9 cellular contexts compared by ENCODE assay signal in genomic region chr18:48922203-48922800, GRCh38. TPM values are rescaled to one million over a fixed set of nuclear protein-coding genes. Genes with fewer than 3 reads are reported as not detected.
DNase-seq lines count a peak whose midpoint lies in the region; ATAC-seq, FAIRE-seq and TF ChIP-seq lines count a peak whose summit lies in the region.
"Had no signal": no experiment of that assay in that cellular context is flagged by ENCODE, and none has a peak within 500 bp of the region (broad histone marks: within the 10 kb centered on the region; RNA-seq: fewer than 3 reads in every experiment).

No MANE protein-coding gene starts in this region.

- ATAC-seq in HCT116, result no peak
- no peak for ATAC-seq in left cardiac atrium

- H3K9ac ChIP-seq in HCT116 (ENCODE audit: low read length) (peak overlapping the region; percentile 44; the same call in 1 of the 2 replicates), smooth muscle cell (ENCODE audit: low read depth) (peak overlapping the region; percentile 65)

- H3K4me2 ChIP-seq in HCT116 (ENCODE audit: low read length) (peak overlapping the region; percentile 81), smooth muscle cell (peak overlapping the region; percentile 79)

- BruUV-seq in HCT116 (replicated peaks; lab: Mats Ljungman, UMichigan), result no TSS peak

- H3K27me3 ChIP-seq in HCT116 (ENCODE audit: insufficient read depth, low read length), result no peaks in the 10 kb centered on the region
- no peaks in the 10 kb centered on the region for H3K27me3 ChIP-seq in smooth muscle cell (ENCODE audit: low read depth)

- no peak for FAIRE-seq in frontal cortex (lab: Jason Lieb, UNC)

- H3K9me3 ChIP-seq in HCT116 (ENCODE audit: control insufficient read depth in 1 of 2, insufficient read depth in 1 of 2, low read depth in 1 of 2, low read length in 2 of 2), result no peaks in the 10 kb centered on the region
- H3K9me3 ChIP-seq in smooth muscle cell (replicated peaks; ENCODE audit: low read depth), result no peaks in the 10 kb centered on the region

- H3K9me2 ChIP-seq in HCT116 (ENCODE audit: insufficient read depth), result no peaks in the 10 kb centered on the region

- 41% methylated on average over 6 of the region's 7 CpGs for WGBS in smooth muscle cell (ENCODE audit: low lambda C conversion rate)

- H3K4me3 ChIP-seq in HCT116 (replicated peaks in 1 of 2; ENCODE audit: low read depth in 1 of 2, low read length in 2 of 2) (peak overlapping the region in 1 of 2 experiments; percentile 53; a peak in 2 of 4 replicates), smooth muscle cell (peak overlapping the region; percentile 14)

- H3K36me3 ChIP-seq in HCT116 (ENCODE audit: control insufficient read depth in 1 of 2, insufficient read depth in 2 of 2, low read length in 2 of 2) (peaks cover 0 to 2% of the 10 kb centered on the region in 2 experiments; a peak in 1 of 4 replicates), smooth muscle cell (ENCODE audit: low read depth) (no peaks in the 10 kb centered on the region)

- H3K4me1 ChIP-seq in HCT116 (ENCODE audit: control insufficient read depth in 1 of 2, insufficient read depth in 2 of 2, low read length in 2 of 2), result peaks cover 25 to 31% of the 10 kb centered on the region in 2 experiments
- peaks cover 47% of the 10 kb centered on the region for H3K4me1 ChIP-seq in smooth muscle cell (ENCODE audit: low read depth)

- H3K79me2 ChIP-seq in HCT116 (ENCODE audit: insufficient read depth, low read length) (no peaks in the 10 kb centered on the region), smooth muscle cell (ENCODE audit: low read depth) (peaks cover 88% of the 10 kb centered on the region)

- H2AFZ ChIP-seq in HCT116 (ENCODE audit: low read depth, low read length, poor library complexity, severe bottlenecking), result no peak overlapping the region
- no peak overlapping the region for H2AFZ ChIP-seq in smooth muscle cell (ENCODE audit: low read depth)

- TF ChIP-seq CTCF in HCT116 (IDR thresholded peaks at IDR 0.05 in 2 of 3, conservative IDR thresholded peaks at IDR 0.05 in 1 of 3; ENCODE audit: borderline replicate concordance in 1 of 3, insufficient read depth in 1 of 3, low read depth in 2 of 3, low read length in 2 of 3) (no peak), smooth muscle cell (IDR thresholded peaks at IDR 0.05; ENCODE audit: borderline replicate concordance, insufficient read depth, poor library complexity, severe bottlenecking) (no peak)

- RAD21 ChIA-PET in HCT116 (lab: Charles Lee; ENCODE audit: low non-redundant PET in 1 of 2, low total read pairs in 2 of 2, uncharacterized antibody in 2 of 2, unreplicated experiment in 2 of 2), result no interaction called here

- TF ChIP-seq RAD21 in HCT116 (IDR thresholded peaks at IDR 0.05; ENCODE audit: low read depth), result no peak

- CTCF ChIA-PET in HCT116 (lab: Charles Lee), result no interaction called here

- DNase-seq in HCT116 (ENCODE audit: low read depth, low spot score), result no peak
- DNase-seq in left cardiac atrium, result peak; percentile 8
- DNase-seq in smooth muscle cell (lab: John Stamatoyannopoulos, UW; ENCODE audit: unreplicated experiment), result no peak
- no peak for DNase-seq in NCI-H1417 (lab: John Stamatoyannopoulos, UW)
- DNase-seq in SHP77 treated with DMSO at 0.1 percent for 48 hours (lab: John Stamatoyannopoulos, UW), result no peak
- DNase-seq in frontal cortex (ENCODE audit: low spot score in 2 of 2), result no peak
- no peak for DNase-seq in stimulated activated CD4-positive, alpha-beta T cell treated with anti-CD3 and anti-CD28 coated beads, Interleukin-1b, Interleukin-23, amount 100 ng/mL, for 48 hours
- DNase-seq: NCI-H1417 treated with DMSO at 0.1 percent for 48 hours had no signal

- H4K20me1 ChIP-seq in HCT116 (ENCODE audit: insufficient read depth) (no peaks in the 10 kb centered on the region), smooth muscle cell (ENCODE audit: low read depth) (peaks cover 75% of the 10 kb centered on the region)

- H3K27ac ChIP-seq in HCT116 (ENCODE audit: low read depth, low read length), result peak overlapping the region; percentile 52
- peak overlapping the region; percentile 72 for H3K27ac ChIP-seq in angular gyrus (ENCODE audit: low read depth, low read length)
- peak overlapping the region; percentile 100 for H3K27ac ChIP-seq in smooth muscle cell (ENCODE audit: low read depth)

- POLR2A ChIA-PET in HCT116 (lab: Charles Lee), result no interaction called here

- peaks cover 73% of the 10 kb centered on the region for H3F3A ChIP-seq in smooth muscle cell (ENCODE audit: low read depth)

- intact Hi-C loops in HCT116 (cut with micrococcal nuclease), result no loop called here
- intact Hi-C loops in left cardiac atrium (cut with DNase I), result loop anchor here in 1 of 2 donors (10.0 kb wide), 1 partner anchor 68 kb away; no protein-coding TSS in a partner anchor

- TF ChIP-seq POLR2A in HCT116 (IDR thresholded peaks at IDR 0.05; ENCODE audit: borderline replicate concordance, extremely low read depth, insufficient read depth, insufficient read length), result no peak

TF ChIP-seq in HCT116, 20 proteins besides CTCF, POLR2A, EP300 and RAD21:
- TF ChIP-seq ZFX (IDR thresholded peaks at IDR 0.05) (no peak), EZH2 (IDR thresholded peaks at IDR 0.05) (no peak)

RNA-seq across cellular contexts. Expression of gene SMAD7, which starts 28.5 kb away (rescaled TPM):
- total RNA-seq in HCT116 (2021; ENCODE audit: unreplicated experiment), result 7.2 TPM
- polyA plus RNA-seq in HCT116 (2012), result 3.6 and 4.2 TPM in 2 replicates
- 10 to 100 TPM; 17.1 to 49.0 TPM for total RNA-seq in left cardiac atrium
- 114 and 142 TPM in 2 replicates for total RNA-seq in smooth muscle cell
- 134 and 136 TPM in 2 replicates for polyA plus RNA-seq in smooth muscle cell
- 14.7 TPM for total RNA-seq in frontal cortex
